Comparison of ENCODE assay signal across 8 cellular contexts in genomic region chr10:84352251-84352842, GRCh38. TPM values are rescaled to one million over a fixed set of nuclear protein-coding genes. Genes with fewer than 3 reads are reported as not detected.
A peak's percentile ranks its signal among the peaks of the same experiment; 100 is the strongest.
DNase-seq lines count a peak whose midpoint lies in the region; ATAC-seq and TF ChIP-seq lines count a peak whose summit lies in the region.

No MANE protein-coding gene starts in this region.

- no peaks in the 10 kb centered on the region for H3K4me1 ChIP-seq in BE2C
- no peaks in the 10 kb centered on the region for H3K4me1 ChIP-seq in OCI-LY1 (ENCODE audit: insufficient read depth, low read length, severe bottlenecking)
- peaks cover 6% of the 10 kb centered on the region for H3K4me1 ChIP-seq in parathyroid adenoma

- peak; percentile 94 for ATAC-seq in GM18858 (IDR thresholded peaks at IDR 0.05; ENCODE audit: unreplicated experiment)
- ATAC-seq in HG03045 (IDR thresholded peaks at IDR 0.05; ENCODE audit: unreplicated experiment), result peak; percentile 86

- TF ChIP-seq CTCF in BE2C (IDR thresholded peaks at IDR 0.05; ENCODE audit: low read depth, low read length) (peak; percentile 85), OCI-LY1 (IDR thresholded peaks at IDR 0.05; ENCODE audit: low read length) (peak; percentile 80), fibroblast of the aortic adventitia (IDR thresholded peaks at IDR 0.05; ENCODE audit: insufficient read depth, low read length) (peak; percentile 85), parathyroid adenoma (IDR thresholded peaks at IDR 0.05) (peak; percentile 74)

- H3K4me3 ChIP-seq in BE2C (ENCODE audit: low read depth, low read length), result no peak overlapping the region
- H3K4me3 ChIP-seq in OCI-LY1 (ENCODE audit: low read depth, low read length, poor library complexity, severe bottlenecking), result no peak overlapping the region
- H3K4me3 ChIP-seq in fibroblast of the aortic adventitia (ENCODE audit: low read depth, low read length), result no peak overlapping the region
- no peak overlapping the region for H3K4me3 ChIP-seq in parathyroid adenoma (ENCODE audit: low read depth, low read length)

- H3K36me3 ChIP-seq in BE2C (no peaks in the 10 kb centered on the region), OCI-LY1 (ENCODE audit: insufficient read depth, low read length) (no peaks in the 10 kb centered on the region), parathyroid adenoma (ENCODE audit: control insufficient read depth, insufficient read depth, low read length) (no peaks in the 10 kb centered on the region)

- H4K20me1 ChIP-seq in OCI-LY1 (ENCODE audit: insufficient read depth, low read length), result no peaks in the 10 kb centered on the region

- no peak overlapping the region for H3K4me2 ChIP-seq in OCI-LY1 (ENCODE audit: low read length)
- H3K4me2 ChIP-seq in parathyroid adenoma (ENCODE audit: low read length), result no peak overlapping the region

- H3K9me3 ChIP-seq in BE2C (no peaks in the 10 kb centered on the region), OCI-LY1 (ENCODE audit: low read length) (no peaks in the 10 kb centered on the region), parathyroid adenoma (ENCODE audit: control insufficient read depth, low read length) (no peaks in the 10 kb centered on the region)

- no peak overlapping the region for H3K9ac ChIP-seq in OCI-LY1 (ENCODE audit: low read length)
- H3K9ac ChIP-seq in parathyroid adenoma, result no peak overlapping the region

- H3K27me3 ChIP-seq in BE2C, result no peaks in the 10 kb centered on the region
- H3K27me3 ChIP-seq in OCI-LY1 (ENCODE audit: insufficient read depth, low read length), result no peaks in the 10 kb centered on the region
- no peaks in the 10 kb centered on the region for H3K27me3 ChIP-seq in parathyroid adenoma (ENCODE audit: control insufficient read depth, insufficient read depth, low read length)

- no peak overlapping the region for H2AFZ ChIP-seq in OCI-LY1 (ENCODE audit: low read length)
- no peak overlapping the region for H2AFZ ChIP-seq in parathyroid adenoma

- H3K79me2 ChIP-seq in OCI-LY1 (ENCODE audit: insufficient read depth, low read length) (no peaks in the 10 kb centered on the region), parathyroid adenoma (peaks cover 54% of the 10 kb centered on the region)

- H3K27ac ChIP-seq in OCI-LY1 (ENCODE audit: low read depth, low read length, poor library complexity, severe bottlenecking) (no peak overlapping the region), parathyroid adenoma (no peak overlapping the region)

- H3K9me2 ChIP-seq in OCI-LY1 (ENCODE audit: low read depth, low read length), result no peaks in the 10 kb centered on the region

- H3F3A ChIP-seq in OCI-LY1 (ENCODE audit: insufficient read depth, low read length), result no peaks in the 10 kb centered on the region

- DNase-seq in BE2C, result peak; percentile 59
- peak; percentile 75 to 76 for DNase-seq in activated T-cell treated with anti-CD3 and anti-CD28 coated beads, Interleukin-2, amount 50 U/mL, for 48 hours
- DNase-seq in fibroblast of the aortic adventitia (ENCODE audit: low read depth), result peak; percentile 63
- no peak for DNase-seq in NCI-H2081 treated with DMSO at 0.1 percent for 48 hours (lab: John Stamatoyannopoulos, UW)

RNA-seq across cellular contexts. Expression of gene CCSER2, which starts 24.0 kb away (rescaled TPM):
- 7.6 TPM for polyA plus RNA-seq in BE2C (2012; ENCODE audit: insufficient read depth, insufficient read length, low read depth)
- total RNA-seq in fibroblast of the aortic adventitia (ENCODE audit: low replicate concordance), result 40.8 and 49.6 TPM in 2 replicates
